In the genomic region with DNA sequence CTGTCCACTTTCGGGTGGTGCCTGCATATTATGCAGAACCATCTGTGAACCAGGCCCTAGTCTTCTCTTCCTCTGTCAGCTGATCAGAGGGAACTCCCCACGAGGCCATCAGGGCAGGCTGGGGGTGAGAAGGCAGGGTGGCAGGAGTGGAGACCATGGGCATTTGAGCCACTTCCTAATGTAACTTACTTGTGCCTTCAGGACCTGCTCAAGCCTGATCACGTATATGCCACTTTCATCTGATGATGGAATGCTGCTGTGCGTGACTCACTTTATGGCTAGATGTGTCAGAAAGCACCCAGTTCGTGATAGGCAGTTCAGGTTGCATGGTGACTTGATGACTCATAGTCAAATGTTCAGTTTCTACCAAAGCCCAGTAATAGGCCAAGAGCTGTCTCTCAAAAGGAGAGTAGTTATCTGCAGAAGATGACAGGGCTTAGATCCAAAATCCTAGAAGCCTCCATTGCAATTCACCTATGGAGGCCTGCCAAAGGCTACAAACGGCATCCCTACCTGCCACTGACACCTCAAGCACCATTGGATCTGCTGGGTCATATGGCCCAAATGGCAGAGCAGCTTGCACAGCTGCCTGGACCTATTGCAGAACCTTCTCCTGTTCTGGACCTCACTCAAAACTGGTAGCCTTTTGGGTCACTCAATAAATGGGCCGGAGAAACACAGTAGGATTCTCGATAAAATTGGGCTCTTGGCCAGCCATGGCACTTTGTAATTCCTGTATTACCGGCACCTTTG, we compare ENCODE assay signal across 8 cellular contexts.
DNase-seq lines count a peak whose midpoint lies in the region; ATAC-seq, FAIRE-seq and TF ChIP-seq lines count a peak whose summit lies in the region.
"Not testable (repeated sequence)": the region's sequence is repeated elsewhere in the genome, so short reads cannot be mapped to it uniquely, and the experiment has no call there.

No MANE protein-coding gene starts in this region.

- not testable (repeated sequence) for H3K9me3 ChIP-seq in HCT116 (ENCODE audit: control insufficient read depth in 1 of 2, insufficient read depth in 1 of 2, low read depth in 1 of 2, low read length in 2 of 2); endothelial cell of umbilical vein (replicated peaks; ENCODE audit: control insufficient read depth, insufficient read depth, low read length); mesenchymal stem cell (ENCODE audit: control insufficient read depth, low read length)

- H2BK120ac ChIP-seq in mesenchymal stem cell (ENCODE audit: low read depth, low read length) = not testable (repeated sequence)

- BruUV-seq in HCT116 (replicated peaks; lab: Mats Ljungman, UMichigan); endothelial cell of umbilical vein (replicated peaks; lab: Mats Ljungman, UMichigan): not testable (repeated sequence)

- H3K4ac ChIP-seq in mesenchymal stem cell (ENCODE audit: low read depth in 1 of 2, low read length in 2 of 2) = not testable (repeated sequence)

- not testable (repeated sequence) for H3K27me3 ChIP-seq in HCT116 (ENCODE audit: insufficient read depth, low read length); endothelial cell of umbilical vein (ENCODE audit: control insufficient read depth in 2 of 2, insufficient read depth in 2 of 2, low read length in 2 of 2); mesenchymal stem cell (ENCODE audit: control insufficient read depth in 1 of 2, insufficient read depth in 1 of 2, low read length in 2 of 2)

- not testable (repeated sequence) for H3K79me1 ChIP-seq in mesenchymal stem cell (replicated peaks; ENCODE audit: low read length, poor library complexity, severe bottlenecking)

- not testable (repeated sequence) for H2BK15ac ChIP-seq in mesenchymal stem cell (ENCODE audit: low read depth, poor library complexity, severe bottlenecking)

- not testable (repeated sequence) for H4K8ac ChIP-seq in mesenchymal stem cell (ENCODE audit: low read length)

- POLR2A ChIA-PET in HCT116 (lab: Charles Lee); endothelial cell of umbilical vein (lab: Charles Lee): not testable (repeated sequence)

- peak overlapping the region; percentile 65 for H3K4me2 ChIP-seq in HCT116 (ENCODE audit: low read length)
- not testable (repeated sequence) for H3K4me2 ChIP-seq in endothelial cell of umbilical vein (ENCODE audit: insufficient read depth, low read length); mesenchymal stem cell (ENCODE audit: low read length, poor library complexity, severe bottlenecking)

- FAIRE-seq in endothelial cell of umbilical vein (lab: Jason Lieb, UNC) = not testable (repeated sequence)

- not testable (repeated sequence) for TF ChIP-seq CTCF in AG10803 (conservative IDR thresholded peaks at IDR 0.05; ENCODE audit: low read length); HCT116 (IDR thresholded peaks at IDR 0.05 in 2 of 3, conservative IDR thresholded peaks at IDR 0.05 in 1 of 3; ENCODE audit: borderline replicate concordance in 1 of 3, insufficient read depth in 1 of 3, low read depth in 2 of 3, low read length in 2 of 3); endothelial cell of umbilical vein (IDR thresholded peaks at IDR 0.05; ENCODE audit: extremely low read depth in 1 of 2, insufficient read depth in 1 of 2, low read depth in 1 of 2, low read length in 2 of 2)

- not testable (repeated sequence) for H3K79me2 ChIP-seq in HCT116 (ENCODE audit: insufficient read depth, low read length); endothelial cell of umbilical vein (ENCODE audit: control insufficient read depth, insufficient read depth, low read length)

- H3K18ac ChIP-seq in mesenchymal stem cell (ENCODE audit: low read depth in 1 of 2, low read length in 2 of 2) = peak overlapping the region in 1 of 2 experiments; percentile 43

- TF ChIP-seq RAD21 in HCT116 (IDR thresholded peaks at IDR 0.05; ENCODE audit: low read depth) = not testable (repeated sequence)

- H4K91ac ChIP-seq in mesenchymal stem cell (ENCODE audit: low read length) = not testable (repeated sequence)

- dilution Hi-C loops in endothelial cell of umbilical vein (cut with MboI; ENCODE audit: extremely low pct_ligation_motif_present, low sequenced_read_pairs) = not testable (repeated sequence)

- H2AK5ac ChIP-seq in mesenchymal stem cell (ENCODE audit: low read length, severe bottlenecking) = not testable (repeated sequence)

- H2AFZ ChIP-seq in HCT116 (ENCODE audit: low read depth, low read length, poor library complexity, severe bottlenecking); endothelial cell of umbilical vein (ENCODE audit: low read depth, low read length); mesenchymal stem cell (ENCODE audit: low read depth, low read length): not testable (repeated sequence)

- ATAC-seq in HCT116 = peak; percentile 66

- H3K36me3 ChIP-seq in HCT116 (ENCODE audit: control insufficient read depth in 1 of 2, insufficient read depth in 2 of 2, low read length in 2 of 2); endothelial cell of umbilical vein (ENCODE audit: control insufficient read depth in 2 of 2, extremely low read depth in 1 of 2, insufficient read depth in 2 of 2, low read length in 2 of 2); mesenchymal stem cell (ENCODE audit: control insufficient read depth in 1 of 2, insufficient read depth in 2 of 2, low read depth in 1 of 2, low read length in 2 of 2): not testable (repeated sequence)

- RAD21 ChIA-PET in HCT116 (lab: Charles Lee; ENCODE audit: low non-redundant PET in 1 of 2, low total read pairs in 2 of 2, uncharacterized antibody in 2 of 2, unreplicated experiment in 2 of 2) = not testable (repeated sequence)

- CTCF ChIA-PET in HCT116 (lab: Charles Lee) = interaction anchor here (1.6 kb wide), 1 partner anchor 27 kb away, joined by 5 read pairs; no protein-coding TSS in a partner anchor
- CTCF ChIA-PET in endothelial cell of umbilical vein (lab: Charles Lee) = not testable (repeated sequence)

- H3K14ac ChIP-seq in mesenchymal stem cell (ENCODE audit: low read length in 2 of 2) = peak overlapping the region in 1 of 2 experiments; percentile 49

- DNase-seq in AG10803 (ENCODE audit: low read depth) = peak; percentile 84
- peak; percentile 88 for DNase-seq in HCT116 (ENCODE audit: low read depth, low spot score)
- peak; percentile 62 for DNase-seq in NK-92 treated with Interleukin-12 subunit alpha and Interleukin-12 subunit beta, amount 100 ng/mL, for 24 hours (lab: John Stamatoyannopoulos, UW)
- DNase-seq in activated CD4-positive, CD25-positive, alpha-beta regulatory T cell treated with anti-CD3 and anti-CD28 coated beads, Interleukin-2, amount 50 U/mL, for 72 hours = peak; percentile 41
- DNase-seq in activated naive CD4-positive, alpha-beta T cell treated with Interleukin-2 at 50 U/mL for 16 hours = peak; percentile 55
- DNase-seq in endothelial cell of umbilical vein (ENCODE audit: low read depth, low spot score) = not testable (repeated sequence)
- DNase-seq in mesenchymal stem cell = peak; percentile 84
- peak; percentile 36 to 53 (median 46) for DNase-seq in stimulated activated CD4-positive, alpha-beta T cell treated with anti-CD3 and anti-CD28 coated beads, TNF-alpha, amount 100 ng/mL, for 24 hours (ENCODE audit: low read depth in 3 of 3)

- H3K9me2 ChIP-seq in HCT116 (ENCODE audit: insufficient read depth) = not testable (repeated sequence)

- intact Hi-C loops in HCT116 (cut with micrococcal nuclease); endothelial cell of umbilical vein (cut with micrococcal nuclease): not testable (repeated sequence)

- not testable (repeated sequence) for H3K9ac ChIP-seq in HCT116 (ENCODE audit: low read length); endothelial cell of umbilical vein (replicated peaks; ENCODE audit: extremely low read depth, insufficient read depth, low read length); mesenchymal stem cell (ENCODE audit: low read length)

- 42% methylated on average over 8 of the region's 9 CpGs for WGBS in mesenchymal stem cell

- H4K20me1 ChIP-seq in HCT116 (ENCODE audit: insufficient read depth); endothelial cell of umbilical vein (replicated peaks; ENCODE audit: control insufficient read depth, extremely low read depth, insufficient read depth, low read length): not testable (repeated sequence)

- not testable (repeated sequence) for H3K23ac ChIP-seq in mesenchymal stem cell (ENCODE audit: low read length in 2 of 2)

- not testable (repeated sequence) for TF ChIP-seq POLR2A in HCT116 (IDR thresholded peaks at IDR 0.05; ENCODE audit: borderline replicate concordance, extremely low read depth, insufficient read depth, insufficient read length); endothelial cell of umbilical vein (IDR thresholded peaks at IDR 0.05; ENCODE audit: low read depth, low read length)

- not testable (repeated sequence) for H3K9me1 ChIP-seq in endothelial cell of umbilical vein (replicated peaks; ENCODE audit: control insufficient read depth, extremely low read depth, insufficient read depth, low read length)

- not testable (repeated sequence) for H2BK12ac ChIP-seq in mesenchymal stem cell (ENCODE audit: low read length in 2 of 2)

- H2BK5ac ChIP-seq in mesenchymal stem cell (ENCODE audit: low read depth, low read length, poor library complexity, severe bottlenecking) = not testable (repeated sequence)

- H3K4me3 ChIP-seq in AG10803 (ENCODE audit: low read length); endothelial cell of umbilical vein (replicated peaks in 1 of 3; ENCODE audit: insufficient read depth in 1 of 3, low read depth in 1 of 3, low read length in 3 of 3); mesenchymal stem cell (ENCODE audit: insufficient read depth in 1 of 2, low read depth in 1 of 2, low read length in 2 of 2): not testable (repeated sequence)
- H3K4me3 ChIP-seq in HCT116 (replicated peaks in 1 of 2; ENCODE audit: low read depth in 1 of 2, low read length in 2 of 2) = peak overlapping the region in 1 of 2 experiments; percentile 31; a peak in 2 of 4 replicates

- H3K4me1 ChIP-seq in HCT116 (ENCODE audit: control insufficient read depth in 1 of 2, insufficient read depth in 2 of 2, low read length in 2 of 2) = peaks cover 10 to 25% of the 10 kb centered on the region in 2 experiments
- not testable (repeated sequence) for H3K4me1 ChIP-seq in endothelial cell of umbilical vein (ENCODE audit: control insufficient read depth, extremely low read depth, insufficient read depth, low read length); mesenchymal stem cell (ENCODE audit: control insufficient read depth, insufficient read depth, low read depth, low read length)

- peak overlapping the region; percentile 57; the same call in 1 of the 2 replicates for H3K27ac ChIP-seq in HCT116 (ENCODE audit: low read depth, low read length)
- not testable (repeated sequence) for H3K27ac ChIP-seq in endothelial cell of umbilical vein (ENCODE audit: insufficient read depth, low read depth, low read length); mesenchymal stem cell (ENCODE audit: low read length, poor library complexity, severe bottlenecking)
